ENCODE assay signal across 26 cellular contexts in the genomic region with DNA sequence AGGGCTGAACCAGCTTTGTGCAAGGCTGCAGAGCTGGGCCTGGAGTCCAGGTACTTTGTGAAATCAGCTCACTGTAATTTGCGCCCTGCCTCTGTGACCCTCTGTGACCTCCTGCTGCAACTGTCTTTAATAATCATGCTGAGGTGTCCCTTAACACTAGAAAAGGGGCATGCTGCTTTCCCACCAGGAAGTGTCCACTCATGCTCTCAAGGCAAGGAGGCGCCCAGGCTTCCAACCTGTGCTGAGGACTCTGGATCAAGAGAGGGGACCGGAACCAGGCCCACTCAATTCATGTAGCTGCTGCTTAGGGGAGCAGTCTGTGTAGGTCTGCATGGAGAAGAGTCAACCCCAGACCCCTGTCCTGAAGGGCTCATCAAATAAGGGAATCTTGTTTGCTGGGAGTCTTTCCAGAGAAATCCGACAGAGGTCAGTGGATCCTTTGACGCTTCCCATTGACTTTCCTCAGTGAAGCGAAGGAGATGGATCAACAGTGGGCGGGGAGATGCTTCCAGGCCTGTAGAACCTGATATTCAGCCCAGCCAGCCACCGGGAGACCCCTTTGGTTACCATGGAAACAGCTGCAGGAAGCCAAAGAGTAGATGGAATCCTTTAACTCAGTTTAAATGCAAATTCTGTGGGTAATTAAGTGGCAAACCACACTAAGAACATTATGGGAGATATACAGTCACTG.
DNase-seq lines count a peak whose midpoint lies in the region; ATAC-seq, FAIRE-seq and TF ChIP-seq lines count a peak whose summit lies in the region.
"Had no signal": no experiment of that assay in that cellular context is flagged by ENCODE, and none has a peak within 500 bp of the region (broad histone marks: within the 10 kb centered on the region; RNA-seq: fewer than 3 reads in every experiment).

No MANE protein-coding gene starts in this region.

- no peaks in the 10 kb centered on the region for H3K27me3 Mint-ChIP-seq in activated CD8-positive, alpha-beta T cell treated with anti-CD3 and anti-CD28 coated beads, Interleukin-2, amount 10 ng/mL, durations not matched to agents 7 days and 5 days (ENCODE audit: low read depth)
- H3K27me3 Mint-ChIP-seq: effector memory CD8-positive, alpha-beta T cell; stimulated activated naive B cell treated with anti-CD40 and anti-IgM and Interleukin-4, amounts not matched to agents 10 μg/mL and 1 μg/mL and 100 μg/mL, for 72 hours had no signal

- peaks cover 8% of the 10 kb centered on the region for H3K4me1 ChIP-seq in BLaER1
- H3K4me1 ChIP-seq in K562 (replicated peaks in 1 of 2; ENCODE audit: control insufficient read depth in 2 of 2, insufficient read depth in 2 of 2, low read length in 2 of 2): no peaks in the 10 kb centered on the region
- H3K4me1 ChIP-seq: body of pancreas, esophagus squamous epithelium, gastroesophageal sphincter, HAP-1, suprapubic skin had no signal

- no peak for FAIRE-seq in K562 (lab: Jason Lieb, UNC)
- FAIRE-seq: GM12891 had no signal

- H3K4me1 Mint-ChIP-seq in activated CD8-positive, alpha-beta T cell treated with anti-CD3 and anti-CD28 coated beads, Interleukin-2, amount 10 ng/mL, durations not matched to agents 7 days and 5 days (ENCODE audit: low read depth): no peaks in the 10 kb centered on the region
- H3K4me1 Mint-ChIP-seq: stimulated activated naive B cell treated with anti-CD40 and anti-IgM and Interleukin-4, amounts not matched to agents 10 μg/mL and 1 μg/mL and 100 μg/mL, for 72 hours had no signal

- under 1% methylated on average over 8 of the region's 8 CpGs for WGBS in K562 (ENCODE audit: insufficient coverage, low coverage, missing lambda C conversion rate)

- H3K79me2 ChIP-seq in K562 (ENCODE audit: control insufficient read depth, insufficient read depth, low read length): no peaks in the 10 kb centered on the region

- no peak overlapping the region for H3K27ac Mint-ChIP-seq in activated CD8-positive, alpha-beta T cell treated with anti-CD3 and anti-CD28 coated beads, Interleukin-2, amount 10 ng/mL, durations not matched to agents 7 days and 5 days
- H3K27ac Mint-ChIP-seq: effector memory CD8-positive, alpha-beta T cell; stimulated activated naive B cell treated with anti-CD40 and anti-IgM and Interleukin-4, amounts not matched to agents 10 μg/mL and 1 μg/mL and 100 μg/mL, for 72 hours had no signal

- peak; percentile 8 for DNase-seq in Jurkat, Clone E6-1 (ENCODE audit: low read depth, low spot score)
- no peak for DNase-seq in K562 (ENCODE audit: extremely low read depth in 1 of 4, low spot score in 3 of 4)
- DNase-seq in left kidney (ENCODE audit: low read depth, low spot score): peak; percentile 70
- no peak for DNase-seq in stimulated activated CD4-positive, alpha-beta T cell treated with anti-CD3 and anti-CD28 coated beads, Interleukin-4, amount 100 ng/mL, for 4 hours
- DNase-seq in activated CD8-positive, alpha-beta T cell treated with anti-CD3 and anti-CD28 coated beads, Interleukin-2, amount 10 ng/mL, durations not matched to agents 7 days and 5 days: no peak
- no peak for DNase-seq in inferior parietal cortex (ENCODE audit: extremely low spot score)
- DNase-seq: ACHN; activated effector memory CD4-positive, alpha-beta T cell treated with anti-CD3 and anti-CD28 coated beads, Interleukin-2, amount 50 U/mL, for 16 hours; body of pancreas; DND-41; effector memory CD8-positive, alpha-beta T cell; esophagus squamous epithelium; Kasumi-1; mammary epithelial cell; NCI-H1694; NCI-H446; SHP77; stimulated activated naive B cell treated with anti-CD40 and anti-IgM and Interleukin-4, amounts not matched to agents 10 μg/mL and 1 μg/mL and 100 μg/mL, for 72 hours had no signal

- H3K27me3 ChIP-seq in BLaER1: no peaks in the 10 kb centered on the region
- no peaks in the 10 kb centered on the region for H3K27me3 ChIP-seq in K562 (ENCODE audit: control insufficient read depth in 2 of 2, insufficient read depth in 2 of 2, low read length in 2 of 2)
- H3K27me3 ChIP-seq: body of pancreas, esophagus squamous epithelium, gastroesophageal sphincter, suprapubic skin had no signal

- intact Hi-C loops in K562 (cut with micrococcal nuclease): no loop called here

- no peak for TF ChIP-seq RAD21 in K562 (CRISPR knock-in tag; conservative IDR thresholded peaks at IDR 0.05 in 1 of 2, IDR thresholded peaks at IDR 0.05 in 1 of 2)

- no TSS peak for BruUV-seq in K562 (replicated peaks; lab: Mats Ljungman, UMichigan)

- CTCF ChIA-PET in K562 (lab: Yijun Ruan, JAX; ENCODE audit: low intra/inter-chr PET ratio): no interaction called here
- CTCF ChIA-PET in activated CD8-positive, alpha-beta T cell treated with anti-CD3 and anti-CD28 coated beads, Interleukin-2, amount 10 ng/mL, durations not matched to agents 7 days and 5 days (lab: Charles Lee): no interaction called here

- H3K4me2 ChIP-seq in BLaER1 (peak overlapping the region; percentile 31; the same call in 1 of the 2 replicates), K562 (ENCODE audit: insufficient read depth, low read length) (no peak overlapping the region)
- H3K4me2 ChIP-seq: smooth muscle cell had no signal

- H3K9me3 Mint-ChIP-seq in activated CD8-positive, alpha-beta T cell treated with anti-CD3 and anti-CD28 coated beads, Interleukin-2, amount 10 ng/mL, durations not matched to agents 7 days and 5 days (ENCODE audit: insufficient read depth): no peaks in the 10 kb centered on the region
- H3K9me3 Mint-ChIP-seq: effector memory CD8-positive, alpha-beta T cell had no signal

- in situ Hi-C loops in K562 (cut with MboI): no loop called here

- H3K9me3 ChIP-seq in BLaER1: no peaks in the 10 kb centered on the region
- no peaks in the 10 kb centered on the region for H3K9me3 ChIP-seq in K562 (replicated peaks; ENCODE audit: control insufficient read depth, insufficient read depth, low read depth, low read length)
- H3K9me3 ChIP-seq: body of pancreas, esophagus squamous epithelium, gastroesophageal sphincter, HAP-1, suprapubic skin had no signal

- no peak overlapping the region for H3K4me3 ChIP-seq in BLaER1
- H3K4me3 ChIP-seq in Jurkat, Clone E6-1 (ENCODE audit: low read length): no peak overlapping the region
- H3K4me3 ChIP-seq in K562: no peak overlapping the region
- H3K4me3 ChIP-seq: body of pancreas, esophagus squamous epithelium, gastroesophageal sphincter, HAP-1, smooth muscle cell, suprapubic skin had no signal

- no peaks in the 10 kb centered on the region for H3K9me1 ChIP-seq in K562 (ENCODE audit: control insufficient read depth, insufficient read depth, low read length)

- ATAC-seq in K562: no peak
- no peak for ATAC-seq in HG03520 (IDR thresholded peaks at IDR 0.05; ENCODE audit: unreplicated experiment)
- ATAC-seq in activated CD8-positive, alpha-beta T cell treated with anti-CD3 and anti-CD28 coated beads, Interleukin-2, amount 10 ng/mL, durations not matched to agents 7 days and 5 days: no peak
- ATAC-seq: activated CD4-positive, CD25-positive, alpha-beta regulatory T cell treated with anti-CD3 and anti-CD28 coated beads, Interleukin-2, amount 50 U/mL, for 24 hours; body of pancreas; effector memory CD8-positive, alpha-beta T cell; gastroesophageal sphincter; stimulated activated naive B cell treated with anti-CD40 and anti-IgM and Interleukin-4, amounts not matched to agents 10 μg/mL and 1 μg/mL and 100 μg/mL, for 72 hours had no signal

- no peak overlapping the region for H2AFZ ChIP-seq in K562 (ENCODE audit: low read depth, low read length)

- H3K9ac ChIP-seq in BLaER1: no peak overlapping the region
- H3K9ac ChIP-seq in K562 (ENCODE audit: insufficient read depth in 1 of 2, low read depth in 2 of 2, low read length in 2 of 2): no peak overlapping the region

- no peaks in the 10 kb centered on the region for H3K36me3 ChIP-seq in BLaER1
- H3K36me3 ChIP-seq in K562 (ENCODE audit: control insufficient read depth, insufficient read depth, low read length): no peaks in the 10 kb centered on the region
- H3K36me3 ChIP-seq: esophagus squamous epithelium, gastroesophageal sphincter, HAP-1, suprapubic skin had no signal

- TF ChIP-seq EP300 in K562 (IDR thresholded peaks at IDR 0.05; ENCODE audit: low read length): no peak

- POLR2A ChIA-PET in K562 (lab: Yijun Ruan, JAX): no interaction called here
- POLR2A ChIA-PET in activated CD8-positive, alpha-beta T cell treated with anti-CD3 and anti-CD28 coated beads, Interleukin-2, amount 10 ng/mL, durations not matched to agents 7 days and 5 days (lab: Charles Lee): no interaction called here

- H3K4me3 Mint-ChIP-seq in activated CD8-positive, alpha-beta T cell treated with anti-CD3 and anti-CD28 coated beads, Interleukin-2, amount 10 ng/mL, durations not matched to agents 7 days and 5 days: no peak overlapping the region
- H3K4me3 Mint-ChIP-seq: effector memory CD8-positive, alpha-beta T cell; stimulated activated naive B cell treated with anti-CD40 and anti-IgM and Interleukin-4, amounts not matched to agents 10 μg/mL and 1 μg/mL and 100 μg/mL, for 72 hours had no signal

- no peaks in the 10 kb centered on the region for H3K36me3 Mint-ChIP-seq in activated CD8-positive, alpha-beta T cell treated with anti-CD3 and anti-CD28 coated beads, Interleukin-2, amount 10 ng/mL, durations not matched to agents 7 days and 5 days (ENCODE audit: low read depth)
- H3K36me3 Mint-ChIP-seq: stimulated activated naive B cell treated with anti-CD40 and anti-IgM and Interleukin-4, amounts not matched to agents 10 μg/mL and 1 μg/mL and 100 μg/mL, for 72 hours had no signal

- TF ChIP-seq CTCF in K562 (IDR thresholded peaks at IDR 0.05 in 2 of 3, conservative IDR thresholded peaks at IDR 0.05 in 1 of 3; ENCODE audit: insufficient read depth in 2 of 3, low read depth in 1 of 3, low read length in 3 of 3): no peak

- H3K27ac ChIP-seq in BLaER1: no peak overlapping the region
- H3K27ac ChIP-seq in K562 (ENCODE audit: extremely low read depth, low read depth, low read length): no peak overlapping the region
- H3K27ac ChIP-seq: body of pancreas, esophagus squamous epithelium, gastroesophageal sphincter, suprapubic skin had no signal

- no peak for TF ChIP-seq POLR2A in K562 (conservative IDR thresholded peaks at IDR 0.05)

- H4K20me1 ChIP-seq in BLaER1 (no peaks in the 10 kb centered on the region), K562 (replicated peaks; ENCODE audit: control insufficient read depth, insufficient read depth, low read length) (no peaks in the 10 kb centered on the region)

TF ChIP-seq in K562, 482 proteins besides CTCF, POLR2A, EP300 and RAD21:
- TF ChIP-seq FOXA1 (IDR thresholded peaks at IDR 0.05; ENCODE audit: borderline replicate concordance): no peak
- no peak for TF ChIP-seq ZNF830 (CRISPR knock-in tag; IDR thresholded peaks at IDR 0.05)
- peak; percentile 53 for TF ChIP-seq RFX1 (IDR thresholded peaks at IDR 0.05)

Comparison
In these comparisons a context has a peak if more than half of its experiments do, and no peak if none do; other contexts are left out.
1. DNase-seq: peak in Jurkat, Clone E6-1 (single experiment) and left kidney (single experiment); none in K562 (0 of 4), stimulated activated CD4-positive, alpha-beta T cell treated with anti-CD3 and anti-CD28 coated beads, Interleukin-4, amount 100 ng/mL, for 4 hours (0 of 2), activated CD8-positive, alpha-beta T cell treated with anti-CD3 and anti-CD28 coated beads, Interleukin-2, amount 10 ng/mL, durations not matched to agents 7 days and 5 days (single experiment) and inferior parietal cortex (single experiment).